In the genomic region with DNA sequence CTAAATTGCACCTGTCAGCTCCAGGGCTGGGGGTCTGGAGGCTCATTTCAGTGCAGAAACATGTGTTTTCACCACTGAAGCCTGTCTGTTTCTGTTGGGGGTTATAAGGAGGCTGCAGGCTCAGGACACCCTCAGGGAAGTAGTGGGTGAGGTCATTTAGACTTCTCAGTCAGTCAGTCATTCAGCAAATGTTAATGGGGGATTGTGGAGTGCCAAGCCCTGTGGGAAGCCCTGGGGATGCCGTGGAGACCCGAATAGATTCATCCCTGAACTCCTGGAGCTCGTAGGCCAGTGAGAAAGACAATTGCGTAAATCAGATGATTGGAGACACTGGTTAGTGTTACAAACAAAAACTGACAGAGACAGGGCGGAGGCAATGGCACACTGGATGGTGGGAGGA, we compare ENCODE assay signal across 23 cellular contexts. TPM values are rescaled to one million over a fixed set of nuclear protein-coding genes. Genes with fewer than 3 reads are reported as not detected.
"Had no signal": no experiment of that assay in that cellular context is flagged by ENCODE, and none has a peak within 500 bp of the region (broad histone marks: within the 10 kb centered on the region; RNA-seq: fewer than 3 reads in every experiment).

No MANE protein-coding gene starts in this region.

- H3K27ac Mint-ChIP-seq: stimulated activated naive B cell treated with anti-CD40 and anti-IgM and Interleukin-4, amounts not matched to agents 10 μg/mL and 1 μg/mL and 100 μg/mL, for 72 hours; stimulated activated naive CD8-positive, alpha-beta T cell treated with anti-CD3 and anti-CD28 coated beads, Interleukin-15, amount 100 ng/mL, for 72 hours had no signal

- H3K4me1 ChIP-seq: testis, tibial nerve, upper lobe of right lung, vagina had no signal

- DNase-seq: dermis blood vessel endothelial cell; erythroblast; foreskin melanocyte; heart left ventricle; hippocampal formation; mammary epithelial cell; naive thymus-derived CD8-positive, alpha-beta T cell; sigmoid colon; stimulated activated CD4-positive, alpha-beta T cell treated with anti-CD3 and anti-CD28 coated beads, Interleukin-2, amount 100 ng/mL, for 24 hours; stimulated activated CD4-positive, alpha-beta T cell treated with anti-CD3 and anti-CD28 coated beads, Interleukin-4, amount 100 ng/mL, for 4 hours; stimulated activated naive B cell treated with anti-CD40 and anti-IgM and Interleukin-4, amounts not matched to agents 10 μg/mL and 1 μg/mL and 100 μg/mL, for 72 hours; stimulated activated naive CD8-positive, alpha-beta T cell treated with anti-CD3 and anti-CD28 coated beads, Interleukin-15, amount 100 ng/mL, for 72 hours; testis; upper lobe of right lung had no signal

- H3K4me1 Mint-ChIP-seq: stimulated activated naive B cell treated with anti-CD40 and anti-IgM and Interleukin-4, amounts not matched to agents 10 μg/mL and 1 μg/mL and 100 μg/mL, for 72 hours had no signal

- H3K9me3 Mint-ChIP-seq: naive thymus-derived CD8-positive, alpha-beta T cell; stimulated activated naive B cell treated with anti-CD40 and anti-IgM and Interleukin-4, amounts not matched to agents 10 μg/mL and 1 μg/mL and 100 μg/mL, for 72 hours; stimulated activated naive CD8-positive, alpha-beta T cell treated with anti-CD3 and anti-CD28 coated beads, Interleukin-15, amount 100 ng/mL, for 72 hours had no signal

- H3K4me3 Mint-ChIP-seq: naive thymus-derived CD8-positive, alpha-beta T cell; stimulated activated naive B cell treated with anti-CD40 and anti-IgM and Interleukin-4, amounts not matched to agents 10 μg/mL and 1 μg/mL and 100 μg/mL, for 72 hours; stimulated activated naive CD8-positive, alpha-beta T cell treated with anti-CD3 and anti-CD28 coated beads, Interleukin-15, amount 100 ng/mL, for 72 hours had no signal

- H3K4me3 ChIP-seq: heart left ventricle, mucosa of descending colon, sigmoid colon, skin epidermis, testis, tibial nerve, upper lobe of right lung, vagina had no signal

- H3K27ac ChIP-seq: heart left ventricle, sigmoid colon, skin epidermis, testis, tibial nerve, upper lobe of right lung, vagina had no signal

- H3K36me3 ChIP-seq: heart left ventricle, sigmoid colon, upper lobe of right lung, vagina had no signal

- H3K9me3 ChIP-seq: heart left ventricle, mucosa of descending colon, sigmoid colon, testis, tibial nerve, upper lobe of right lung, vagina had no signal

- H3K27me3 ChIP-seq: heart left ventricle, sigmoid colon, testis, tibial nerve, upper lobe of right lung, vagina had no signal

- ATAC-seq: heart left ventricle; left lobe of liver; mucosa of descending colon; naive thymus-derived CD8-positive, alpha-beta T cell; stimulated activated naive B cell treated with anti-CD40 and anti-IgM and Interleukin-4, amounts not matched to agents 10 μg/mL and 1 μg/mL and 100 μg/mL, for 72 hours; stimulated activated naive CD8-positive, alpha-beta T cell treated with anti-CD3 and anti-CD28 coated beads, Interleukin-15, amount 100 ng/mL, for 72 hours; upper lobe of right lung had no signal

- H3K27me3 Mint-ChIP-seq: naive thymus-derived CD8-positive, alpha-beta T cell; stimulated activated naive B cell treated with anti-CD40 and anti-IgM and Interleukin-4, amounts not matched to agents 10 μg/mL and 1 μg/mL and 100 μg/mL, for 72 hours; stimulated activated naive CD8-positive, alpha-beta T cell treated with anti-CD3 and anti-CD28 coated beads, Interleukin-15, amount 100 ng/mL, for 72 hours had no signal

RNA-seq across cellular contexts. Expression of a gene that starts 31.0 kb away (rescaled TPM):
- total RNA-seq: dermis blood vessel endothelial cell; endothelial cell of umbilical vein; heart left ventricle; mucosa of descending colon; naive thymus-derived CD8-positive, alpha-beta T cell; osteocyte; pulmonary artery endothelial cell; sigmoid colon; subcutaneous adipose tissue; tibial nerve; upper lobe of right lung had no signal
- polyA plus RNA-seq: endothelial cell of umbilical vein; heart left ventricle; naive thymus-derived CD8-positive, alpha-beta T cell; sigmoid colon had no signal
